ENCODE assay signal across 8 cellular contexts in genomic region chr20:3980260-3981131, GRCh38. TPM values are rescaled to one million over a fixed set of nuclear protein-coding genes. Genes with fewer than 3 reads are reported as not detected.
DNase-seq lines count a peak whose midpoint lies in the region; ATAC-seq and TF ChIP-seq lines count a peak whose summit lies in the region.

No MANE protein-coding gene starts in this region.

- H2AFZ ChIP-seq in fibroblast of lung (ENCODE audit: low read length), result peak overlapping the region; percentile 57

- H3K9ac ChIP-seq in BLaER1 (no peak overlapping the region), fibroblast of lung (ENCODE audit: insufficient read depth, low read length) (peak overlapping the region; percentile 33)

- H3K4me2 ChIP-seq in BLaER1 (peak overlapping the region; percentile 58), fibroblast of lung (ENCODE audit: extremely low read depth, insufficient read depth, low read length) (peak overlapping the region; percentile 82)

- ATAC-seq in HG03442 (IDR thresholded peaks at IDR 0.05; ENCODE audit: unreplicated experiment), result peak; percentile 39

- H3K27me3 ChIP-seq in BLaER1 (no peaks in the 10 kb centered on the region), fibroblast of lung (ENCODE audit: control insufficient read depth, insufficient read depth, low read length) (no peaks in the 10 kb centered on the region), sigmoid colon (no peaks in the 10 kb centered on the region)

- TF ChIP-seq EP300 in sigmoid colon (IDR thresholded peaks at IDR 0.05), result no peak

- TF ChIP-seq POLR2A in sigmoid colon (IDR thresholded peaks at IDR 0.05), result no peak

- H3K36me3 ChIP-seq in BLaER1, result peaks cover 25% of the 10 kb centered on the region
- H3K36me3 ChIP-seq in fibroblast of lung (ENCODE audit: control insufficient read depth, insufficient read depth, low read length), result no peaks in the 10 kb centered on the region
- no peaks in the 10 kb centered on the region for H3K36me3 ChIP-seq in sigmoid colon

- TF ChIP-seq CTCF in fibroblast of lung (conservative IDR thresholded peaks at IDR 0.05 in 1 of 2, IDR thresholded peaks at IDR 0.05 in 1 of 2; ENCODE audit: low read depth in 1 of 2, low read length in 2 of 2) (no peak), sigmoid colon (IDR thresholded peaks at IDR 0.05) (no peak)

- peak overlapping the region; percentile 3; the same call in 1 of the 2 replicates for H3K4me3 ChIP-seq in BLaER1
- H3K4me3 ChIP-seq in fibroblast of lung (replicated peaks in 1 of 4; ENCODE audit: control extremely low read depth in 1 of 4, insufficient read depth in 1 of 4, low read depth in 3 of 4, low read length in 4 of 4), result peak overlapping the region; percentile 15 to 71 (median 48)
- peak overlapping the region; percentile 5 to 39 (median 31) for H3K4me3 ChIP-seq in sigmoid colon

- H3K9me3 ChIP-seq in BLaER1, result 0 out of 2 replicates have a peak, but pooled peaks cover 3% of the 10 kb centered on the region
- H3K9me3 ChIP-seq in fibroblast of lung (ENCODE audit: control insufficient read depth, insufficient read depth, low read depth, low read length), result no peaks in the 10 kb centered on the region
- H3K9me3 ChIP-seq in sigmoid colon, result no peaks in the 10 kb centered on the region

- H4K20me1 ChIP-seq in BLaER1, result 0 out of 2 replicates have a peak, but pooled peaks cover 5% of the 10 kb centered on the region
- no peaks in the 10 kb centered on the region for H4K20me1 ChIP-seq in fibroblast of lung (ENCODE audit: control insufficient read depth, extremely low read depth, insufficient read depth, low read length)

- peaks cover 27% of the 10 kb centered on the region for H3K4me1 ChIP-seq in BLaER1
- peaks cover 2% of the 10 kb centered on the region for H3K4me1 ChIP-seq in fibroblast of lung (ENCODE audit: control insufficient read depth, extremely low read depth, insufficient read depth, low read length)
- H3K4me1 ChIP-seq in sigmoid colon, result peaks cover 0 to 8% (median 3%) of the 10 kb centered on the region in 4 donors

- 44 to 60% methylated on average over 12 of the region's 12 CpGs for WGBS in sigmoid colon, 2 donors

- H3K27ac ChIP-seq in BLaER1 (peak overlapping the region; percentile 18; the same call in 1 of the 2 replicates), fibroblast of lung (ENCODE audit: insufficient read depth, low read length) (peak overlapping the region; percentile 79), sigmoid colon (peak overlapping the region; percentile 20 to 59 (median 44))

- H3K79me2 ChIP-seq in fibroblast of lung (ENCODE audit: control insufficient read depth, insufficient read depth, low read length), result peaks cover 35% of the 10 kb centered on the region

- intact Hi-C loops in sigmoid colon (cut with DNase I) (no loop called here), posterior vena cava (cut with DNase I) (no loop called here)

- peak; percentile 42 to 58 for DNase-seq in activated CD4-positive, alpha-beta T cell treated with anti-CD3 and anti-CD28 coated beads, Interleukin-2, amount 50 U/mL, for 48 hours
- DNase-seq in fibroblast of lung (ENCODE audit: low read depth in 2 of 2) (peak; percentile 64 to 76), sigmoid colon (no peak), posterior vena cava (ENCODE audit: low spot score) (no peak), GF-D8 (lab: John Stamatoyannopoulos, UW) (no peak), NCI-H1105 treated with DMSO at 0.1 percent for 48 hours (lab: John Stamatoyannopoulos, UW) (no peak)

RNA-seq across cellular contexts. Expression of gene RNF24, which starts 34.9 kb away (rescaled TPM):
- total RNA-seq in fibroblast of lung (21.8 and 41.0 TPM in 2 replicates), sigmoid colon (10 to 100 TPM in 2 of 4 donors, 1 to 10 TPM in 2; 5.6 to 11.0 (median 9.9) TPM), posterior vena cava (10 to 100 TPM; 14.3 to 16.2 TPM)
- polyA plus RNA-seq in fibroblast of lung (19.1 and 34.2 TPM in 2 replicates), sigmoid colon (1 to 10 TPM in 2 of 3 donors, under 1 TPM in 1; 0.60 to 4.6 (median 1.4) TPM)
- polyA plus RNA-seq in fibroblast of lung (2012), result 23.1 and 33.6 TPM in 2 replicates
- 60.4 and 109 TPM in 2 replicates for polyA minus RNA-seq in fibroblast of lung (ENCODE audit: low replicate concordance)

Comparison
In these comparisons a context has a peak if more than half of its experiments do, and no peak if none do; other contexts are left out.
1. H3K27ac ChIP-seq: peak in every context shown above with its lines; median percentile 79 in fibroblast of lung; 44 in sigmoid colon; 18 in BLaER1.
2. DNase-seq: peak in activated CD4-positive, alpha-beta T cell treated with anti-CD3 and anti-CD28 coated beads, Interleukin-2, amount 50 U/mL, for 48 hours (2 of 2) and fibroblast of lung (2 of 2); none in sigmoid colon (single experiment), posterior vena cava (single experiment), GF-D8 (single experiment) and NCI-H1105 treated with DMSO at 0.1 percent for 48 hours (single experiment).
3. Peak in every context shown above with its lines, with median percentiles within 50 percentile points of each other: H3K4me3 ChIP-seq.